ENCODE assay signal across 21 cellular contexts in genomic region chr10:132834891-132835847, GRCh38. TPM values are rescaled to one million over a fixed set of nuclear protein-coding genes. Genes with fewer than 3 reads are reported as not detected.
DNase-seq lines count a peak whose midpoint lies in the region; ATAC-seq, FAIRE-seq and TF ChIP-seq lines count a peak whose summit lies in the region.
"Had no signal": no experiment of that assay in that cellular context is flagged by ENCODE, and none has a peak within 500 bp of the region (broad histone marks: within the 10 kb centered on the region; RNA-seq: fewer than 3 reads in every experiment).

No MANE protein-coding gene starts in this region.

- H3K4me1 ChIP-seq in psoas muscle (no peaks in the 10 kb centered on the region), upper lobe of left lung (peaks cover 0 to 5% (median 0%) of the 10 kb centered on the region in 4 donors)

- WGBS in psoas muscle, 3 donors: 82 to 91% (median 83%) methylated on average over 22 to 25 of the region's 25 CpGs
- 60 to 83% methylated on average over 2 to 19 of the region's 25 CpGs for WGBS in upper lobe of left lung, 2 donors

- TF ChIP-seq EP300 in upper lobe of left lung (IDR thresholded peaks at IDR 0.05): no peak

- H3K9me3 ChIP-seq in psoas muscle (no peaks in the 10 kb centered on the region), upper lobe of left lung (no peaks in the 10 kb centered on the region)

- peak; percentile 35 for DNase-seq in Right ventricle myocardium inferior (ENCODE audit: missing footprints)
- no peak for DNase-seq in left ventricle myocardium superior
- peak; percentile 4 for DNase-seq in iPS-NIHi11 (ENCODE audit: low spot score)
- no peak for DNase-seq in psoas muscle
- DNase-seq in upper lobe of left lung: peak in 1 of 2 donors; percentile 78
- no peak for DNase-seq in NAMALWA (ENCODE audit: low spot score)
- no peak for DNase-seq in GM12891 (ENCODE audit: insufficient read length, low spot score)
- DNase-seq: CD8-positive, alpha-beta T cell; DND-41; HFFc6; NCI-H1092 treated with DMSO at 0.1 percent for 48 hours; NCI-H1694; NCI-H524; PC-9 had no signal

- intact Hi-C loops in Right ventricle myocardium inferior (cut with DNase I): loop anchor here (10.0 kb wide), 1 partner anchor 490 kb away; no protein-coding TSS in a partner anchor
- intact Hi-C loops in left ventricle myocardium superior (cut with micrococcal nuclease): no loop called here
- intact Hi-C loops in psoas muscle (cut with DNase I): loop anchor here in 1 of 2 donors (5.0 to 10.0 kb wide), 2 partner anchors 282 to 480 kb away; no protein-coding TSS in a partner anchor

- H3K27ac ChIP-seq in psoas muscle: no peak overlapping the region
- H3K27ac ChIP-seq in upper lobe of left lung: no peak overlapping the region
- H3K27ac ChIP-seq: PC-9 had no signal

- peaks cover 0 to 17% of the 10 kb centered on the region in 2 donors for H3K36me3 ChIP-seq in psoas muscle (ENCODE audit: insufficient read depth in 1 of 2, low read depth in 1 of 2)
- H3K36me3 ChIP-seq in upper lobe of left lung: no peaks in the 10 kb centered on the region

- H3K4me3 ChIP-seq in psoas muscle: peak overlapping the region; percentile 53
- no peak overlapping the region for H3K4me3 ChIP-seq in upper lobe of left lung
- H3K4me3 ChIP-seq: GM23338, PC-9 had no signal

- FAIRE-seq in GM12891 (lab: Jason Lieb, UNC): no peak
- FAIRE-seq: D721Med, G401.6 had no signal

- TF ChIP-seq POLR2A in upper lobe of left lung (IDR thresholded peaks at IDR 0.05) (no peak), GM12891 (IDR thresholded peaks at IDR 0.05; ENCODE audit: low read depth, low read length) (no peak)

- TF ChIP-seq CTCF in psoas muscle (IDR thresholded peaks at IDR 0.05): no peak
- TF ChIP-seq CTCF in upper lobe of left lung (IDR thresholded peaks at IDR 0.05): no peak

- peaks cover 0 to 7% (median 3%) of the 10 kb centered on the region in 3 donors for H3K27me3 ChIP-seq in psoas muscle (ENCODE audit: insufficient read depth in 3 of 3, low read length in 2 of 3)
- H3K27me3 ChIP-seq in upper lobe of left lung: peaks cover 0 to 8% (median 3%) of the 10 kb centered on the region in 4 donors

- ATAC-seq in Right ventricle myocardium inferior (no peak), left ventricle myocardium superior (no peak), psoas muscle (no peak), upper lobe of left lung (ENCODE audit: low FRiP score in 2 of 2) (peak; percentile 7), GM18909 (IDR thresholded peaks at IDR 0.05; ENCODE audit: poor library complexity, unreplicated experiment) (no peak)
- ATAC-seq: CD8-positive, alpha-beta T cell had no signal

TF ChIP-seq in GM12891, 5 proteins besides CTCF, POLR2A, EP300 and RAD21:
- no peak for TF ChIP-seq POLR2AphosphoS5 (IDR thresholded peaks at IDR 0.05; ENCODE audit: low read depth, low read length)
- TF ChIP-seq POU2F2 (IDR thresholded peaks at IDR 0.05; ENCODE audit: low read depth, low read length): no peak
- TF ChIP-seq TAF1 (IDR thresholded peaks at IDR 0.05; ENCODE audit: low read depth, low read length): no peak
- no peak for TF ChIP-seq PAX5 (IDR thresholded peaks at IDR 0.05; ENCODE audit: insufficient read depth, low read length, severe bottlenecking)
- TF ChIP-seq SPI1 (IDR thresholded peaks at IDR 0.05; ENCODE audit: low read depth, low read length): no peak

RNA-seq across cellular contexts. Expression of gene NKX6-2, which starts 49.2 kb away (rescaled TPM):
- not detected for total RNA-seq in Right ventricle myocardium inferior
- not detected for total RNA-seq in left ventricle myocardium superior
- total RNA-seq in psoas muscle: not detected
- polyA plus RNA-seq in psoas muscle: not detected
- not detected for total RNA-seq in upper lobe of left lung
- polyA plus RNA-seq in GM12891 (2012; ENCODE audit: low read depth, missing spikeins): 0.51 TPM
- total RNA-seq: A172; CD8-positive, alpha-beta T cell; HFFc6; MCF 10A; PC-9 had no signal
- polyA plus RNA-seq: BJ had no signal

Comparison
In these comparisons a context has a peak if more than half of its experiments do, and no peak if none do; other contexts are left out.
1. DNase-seq: peak in Right ventricle myocardium inferior (single experiment) and iPS-NIHi11 (single experiment); none in left ventricle myocardium superior (single experiment), psoas muscle (0 of 2), NAMALWA (single experiment) and GM12891 (single experiment).
2. ATAC-seq: peak in upper lobe of left lung (2 of 2); none in Right ventricle myocardium inferior (single experiment), left ventricle myocardium superior (single experiment), psoas muscle (0 of 4) and GM18909 (single experiment).